12 cellular contexts compared by ENCODE assay signal in the genomic region with DNA sequence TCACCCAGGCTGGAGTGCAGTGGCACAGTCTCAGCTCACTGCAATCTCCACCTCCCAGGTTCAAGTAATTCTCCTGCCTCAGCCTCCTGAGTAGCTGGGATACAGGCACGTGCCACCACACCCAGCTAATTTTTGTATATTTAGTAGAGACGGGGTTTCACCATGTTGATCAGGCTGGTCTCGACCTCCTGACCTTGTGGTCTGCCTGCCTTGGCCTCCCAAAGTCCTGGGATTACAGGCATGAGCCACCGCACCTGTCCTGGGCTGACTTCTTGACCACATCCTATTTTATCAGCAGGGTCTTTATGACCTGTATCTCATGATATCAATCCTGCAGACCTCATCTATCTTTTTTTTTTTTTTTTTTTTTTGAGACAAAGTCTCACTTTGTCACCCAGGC. TPM values are rescaled to one million over a fixed set of nuclear protein-coding genes. Genes with fewer than 3 reads are reported as not detected.
"Had no signal": no experiment of that assay in that cellular context is flagged by ENCODE, and none has a peak within 500 bp of the region (broad histone marks: within the 10 kb centered on the region; RNA-seq: fewer than 3 reads in every experiment).

No MANE protein-coding gene starts in this region.

RNA-seq across cellular contexts. Expression of gene CA6, which starts 45.0 kb away (rescaled TPM):
- total RNA-seq: adrenal gland, bronchial epithelial cell, esophagus mucosa, gastroesophageal sphincter, heart left ventricle, kidney, left lobe of liver, lung, right lobe of liver, subcutaneous adipose tissue, transverse colon, uterus had no signal
- polyA plus RNA-seq: adrenal gland, heart left ventricle had no signal
